8 cellular contexts compared by ENCODE assay signal in the genomic region with DNA sequence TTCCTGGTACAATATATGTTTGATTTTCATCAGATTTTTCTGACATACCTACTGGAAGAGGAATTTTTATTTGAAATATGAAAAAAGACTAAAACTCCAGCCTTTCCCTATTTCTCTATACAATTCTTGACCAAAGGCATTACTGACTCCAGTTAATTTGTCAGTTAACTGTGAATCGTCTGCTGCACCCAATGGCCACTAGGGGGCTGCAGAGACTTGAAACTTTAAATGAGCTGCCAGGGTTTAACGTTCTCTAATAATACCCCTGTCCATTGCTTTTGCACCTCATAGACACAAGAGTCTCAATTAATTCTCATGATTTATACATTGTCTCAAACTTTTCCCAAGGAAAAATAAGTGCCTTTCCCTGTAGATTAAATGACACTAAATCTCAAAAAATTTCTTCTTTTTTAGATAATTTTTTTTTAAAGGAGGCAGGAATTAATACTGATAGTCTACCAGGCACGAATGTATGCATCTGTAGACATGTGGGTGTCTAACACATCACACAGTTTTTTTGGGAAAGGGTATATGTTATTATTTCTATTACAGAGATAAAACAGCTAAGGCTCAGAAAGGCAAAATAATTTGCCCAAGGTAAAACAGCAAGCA. TPM values are rescaled to one million over a fixed set of nuclear protein-coding genes. Genes with fewer than 3 reads are reported as not detected.
A peak's percentile ranks its signal among the peaks of the same experiment; 100 is the strongest.
DNase-seq lines count a peak whose midpoint lies in the region; ATAC-seq and TF ChIP-seq lines count a peak whose summit lies in the region.

No MANE protein-coding gene starts in this region.

- peaks cover 4% of the 10 kb centered on the region for H3K4me1 ChIP-seq in KMS-11 (ENCODE audit: low read depth, poor library complexity, severe bottlenecking)
- no peaks in the 10 kb centered on the region for H3K4me1 ChIP-seq in Panc1 (ENCODE audit: control insufficient read depth, insufficient read depth, low read length)

- BruUV-seq in Panc1 (replicated peaks; lab: Mats Ljungman, UMichigan) = no TSS peak

- TF ChIP-seq CTCF in KMS-11 (conservative IDR thresholded peaks at IDR 0.05; ENCODE audit: low read depth, low read length) = peak; percentile 96
- TF ChIP-seq CTCF in Panc1 (IDR thresholded peaks at IDR 0.05) = peak; percentile 89
- peak; percentile 98 for TF ChIP-seq CTCF in glutamatergic neuron (IDR thresholded peaks at IDR 0.05; ENCODE audit: partially characterized antibody, unreplicated experiment)

- no peak overlapping the region for H3K4me3 Mint-ChIP-seq in activated naive CD4-positive, alpha-beta T cell treated with anti-CD3 and anti-CD28 coated beads, Interleukin-2, amount 10 ng/mL, durations not matched to agents 7 days and 5 days
- H3K4me3 Mint-ChIP-seq in glutamatergic neuron (ENCODE audit: unreplicated experiment) = peak overlapping the region; percentile 52

- ATAC-seq in Panc1 = peak; percentile 71
- ATAC-seq in GM19397 (IDR thresholded peaks at IDR 0.05; ENCODE audit: unreplicated experiment) = no peak

- H3K27me3 ChIP-seq in KMS-11 (ENCODE audit: insufficient read depth, low read depth) = peaks cover 11% of the 10 kb centered on the region; the same call in 1 of the 2 replicates
- H3K27me3 ChIP-seq in Panc1 (ENCODE audit: control insufficient read depth, insufficient read depth, low read length) = peaks cover 31% of the 10 kb centered on the region

- CTCF ChIA-PET in Panc1 (lab: Charles Lee) = interaction anchor here (0.6 kb wide), 1 partner anchor 102 kb away, joined by 3 read pairs; no protein-coding TSS in a partner anchor
- CTCF ChIA-PET in activated naive CD4-positive, alpha-beta T cell treated with anti-CD3 and anti-CD28 coated beads, Interleukin-2, amount 10 ng/mL, durations not matched to agents 7 days and 5 days (lab: Charles Lee) = interaction anchor here (0.5 to 6.6 kb wide), 8 partner anchors 10 to 614 kb away, joined by 4 to 85 read pairs (median 6); no protein-coding TSS in a partner anchor

- POLR2A ChIA-PET in Panc1 (lab: Charles Lee) = no interaction called here

- H3K27me3 Mint-ChIP-seq in activated naive CD4-positive, alpha-beta T cell treated with anti-CD3 and anti-CD28 coated beads, Interleukin-2, amount 10 ng/mL, durations not matched to agents 7 days and 5 days = peaks cover 51% of the 10 kb centered on the region
- H3K27me3 Mint-ChIP-seq in glutamatergic neuron (ENCODE audit: unreplicated experiment) = peaks cover 6% of the 10 kb centered on the region

- H3K27ac Mint-ChIP-seq in activated naive CD4-positive, alpha-beta T cell treated with anti-CD3 and anti-CD28 coated beads, Interleukin-2, amount 10 ng/mL, durations not matched to agents 7 days and 5 days = no peak overlapping the region
- no peak overlapping the region for H3K27ac Mint-ChIP-seq in glutamatergic neuron (ENCODE audit: unreplicated experiment)

- intact Hi-C loops in Panc1 (cut with micrococcal nuclease; ENCODE audit: unreplicated experiment) = loop anchor here (1.0 kb wide), 2 partner anchors 103 to 149 kb away; no protein-coding TSS in a partner anchor

- H3K79me2 ChIP-seq in KMS-11 (ENCODE audit: insufficient read depth, low read depth) = no peaks in the 10 kb centered on the region

- H3K9me3 ChIP-seq in Panc1 (ENCODE audit: control insufficient read depth, insufficient read depth, low read depth, low read length) = no peaks in the 10 kb centered on the region

- H4K20me1 ChIP-seq in KMS-11 (ENCODE audit: insufficient read depth) = no peaks in the 10 kb centered on the region

- no peaks in the 10 kb centered on the region for H3K9me3 Mint-ChIP-seq in activated naive CD4-positive, alpha-beta T cell treated with anti-CD3 and anti-CD28 coated beads, Interleukin-2, amount 10 ng/mL, durations not matched to agents 7 days and 5 days
- peaks cover 8% of the 10 kb centered on the region for H3K9me3 Mint-ChIP-seq in glutamatergic neuron (ENCODE audit: unreplicated experiment)

- no peaks in the 10 kb centered on the region for H3K36me3 Mint-ChIP-seq in activated naive CD4-positive, alpha-beta T cell treated with anti-CD3 and anti-CD28 coated beads, Interleukin-2, amount 10 ng/mL, durations not matched to agents 7 days and 5 days
- H3K36me3 Mint-ChIP-seq in glutamatergic neuron (ENCODE audit: unreplicated experiment) = no peaks in the 10 kb centered on the region

- H3K27ac ChIP-seq in KMS-11 (no peak overlapping the region), Panc1 (ENCODE audit: low read length) (no peak overlapping the region)

- DNase-seq in SIG-M5 treated with dmso at 0.1 percent for 504 hours (lab: John Stamatoyannopoulos, UW; ENCODE audit: unreplicated experiment) = peak; percentile 61
- no peak for DNase-seq in SIG-M5 (lab: John Stamatoyannopoulos, UW)
- DNase-seq in Panc1 (ENCODE audit: low read depth, low spot score) = peak; percentile 38
- peak; percentile 69 for DNase-seq in activated naive CD4-positive, alpha-beta T cell treated with anti-CD3 and anti-CD28 coated beads, Interleukin-2, amount 10 ng/mL, durations not matched to agents 7 days and 5 days
- peak; percentile 67 for DNase-seq in glutamatergic neuron
- peak; percentile 42 for DNase-seq in putamen (ENCODE audit: low spot score)

- H2AFZ ChIP-seq in KMS-11 (ENCODE audit: low read depth) = no peak overlapping the region

- H3K4me1 Mint-ChIP-seq in activated naive CD4-positive, alpha-beta T cell treated with anti-CD3 and anti-CD28 coated beads, Interleukin-2, amount 10 ng/mL, durations not matched to agents 7 days and 5 days = peaks cover 10% of the 10 kb centered on the region
- peaks cover 6% of the 10 kb centered on the region for H3K4me1 Mint-ChIP-seq in glutamatergic neuron (ENCODE audit: low read depth, unreplicated experiment)

- H3K4me3 ChIP-seq in KMS-11 (IDR thresholded peaks at IDR 0.05; ENCODE audit: insufficient read depth, low read depth, low read length) = no peak overlapping the region
- no peak overlapping the region for H3K4me3 ChIP-seq in Panc1 (ENCODE audit: low read depth in 2 of 2, low read length in 2 of 2)

- H3K9ac ChIP-seq in KMS-11 = no peak overlapping the region

- in situ Hi-C loops in Panc1 (cut with HindIII; ENCODE audit: low pct_unique_long_range_greater_than_20kb, low sequenced_read_pairs) = no loop called here

- H3K36me3 ChIP-seq in KMS-11 (ENCODE audit: insufficient read depth) (no peaks in the 10 kb centered on the region), Panc1 (ENCODE audit: control insufficient read depth, insufficient read depth, low read length) (no peaks in the 10 kb centered on the region)

- H3K4me2 ChIP-seq in KMS-11 = no peak overlapping the region

RNA-seq across cellular contexts. Expression of a gene that starts 1.8 kb away (rescaled TPM):
- total RNA-seq in Panc1 (2021; ENCODE audit: unreplicated experiment) (not detected), glutamatergic neuron (ENCODE audit: unreplicated experiment) (9.6 TPM)
- polyA plus RNA-seq in Panc1 (2012; ENCODE audit: insufficient read length) = not detected
